In the genomic region with DNA sequence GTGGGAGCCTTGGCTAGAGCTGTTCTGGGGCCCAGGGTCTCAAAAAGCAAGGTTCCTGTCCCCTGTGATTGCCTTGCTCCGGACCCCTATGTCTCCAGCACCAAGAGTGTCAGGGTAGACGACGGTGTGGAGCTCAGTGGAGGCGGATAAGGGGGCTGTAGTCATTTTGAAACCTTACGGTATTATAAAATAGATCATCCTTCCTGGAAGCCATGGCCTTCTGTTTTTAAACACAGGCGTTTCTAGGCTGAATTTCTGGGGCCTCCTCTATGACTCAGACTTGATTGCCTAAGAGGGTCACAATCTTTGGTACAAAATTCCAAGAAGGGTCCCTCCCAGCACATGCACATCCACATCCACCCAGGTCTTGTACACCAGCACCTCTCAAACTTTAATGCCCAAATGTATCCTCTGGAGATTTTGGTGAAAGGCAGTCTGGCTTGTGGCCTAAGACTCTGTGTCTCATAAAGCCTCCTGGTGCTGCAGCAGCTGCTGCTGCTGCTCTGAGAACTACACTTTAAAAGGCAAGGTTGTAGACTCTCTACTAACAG, we compare ENCODE assay signal across 8 cellular contexts.
DNase-seq lines count a peak whose midpoint lies in the region; ATAC-seq and TF ChIP-seq lines count a peak whose summit lies in the region.

No MANE protein-coding gene starts in this region.

- peak; percentile 3 for ATAC-seq in GM21717 (IDR thresholded peaks at IDR 0.05; ENCODE audit: unreplicated experiment)
- no peak for ATAC-seq in PC-3
- no peak for ATAC-seq in HG03457 (IDR thresholded peaks at IDR 0.05; ENCODE audit: unreplicated experiment)

- H3K27ac ChIP-seq in PC-3 (ENCODE audit: low read length), result no peak overlapping the region
- H3K27ac ChIP-seq in duodenal mucosa (ENCODE audit: low read depth, low read length), result peak overlapping the region; percentile 57
- H3K27ac ChIP-seq in spleen, result peak overlapping the region; percentile 31 to 93 (median 88)

- 27 to 49% (median 36%) methylated on average over 6 of the region's 6 CpGs for WGBS in spleen, 5 donors

- H3K4me3 ChIP-seq in PC-3 (ENCODE audit: low read length), result no peak overlapping the region
- no peak overlapping the region for H3K4me3 ChIP-seq in duodenal mucosa (ENCODE audit: low read depth in 1 of 2, low read length in 2 of 2)
- H3K4me3 ChIP-seq in spleen, result peak overlapping the region in 1 of 8 donors; percentile 59

- H3K27me3 Mint-ChIP-seq in CD14-positive monocyte (ENCODE audit: low read depth in 3 of 3), result peaks cover 0 to 5% (median 0%) of the 10 kb centered on the region in 3 donors

- H3K27me3 ChIP-seq in PC-3 (ENCODE audit: low read length), result no peaks in the 10 kb centered on the region
- H3K27me3 ChIP-seq in duodenal mucosa (ENCODE audit: control insufficient read depth in 1 of 2, insufficient read depth in 2 of 2, low read length in 2 of 2), result no peaks in the 10 kb centered on the region
- H3K27me3 ChIP-seq in spleen (replicated peaks in 1 of 7), result no peaks in the 10 kb centered on the region

- H3K9me3 ChIP-seq in PC-3 (ENCODE audit: low read length), result no peaks in the 10 kb centered on the region
- H3K9me3 ChIP-seq in duodenal mucosa (ENCODE audit: control insufficient read depth in 1 of 2, low read length in 2 of 2), result no peaks in the 10 kb centered on the region
- H3K9me3 ChIP-seq in spleen, result peaks cover 0 to 10% (median 0%) of the 10 kb centered on the region in 8 donors

- TF ChIP-seq POLR2A in spleen (IDR thresholded peaks at IDR 0.05), result no peak

- DNase-seq in CD14-positive monocyte (ENCODE audit: low spot score) (peak; percentile 75), PC-3 (no peak), spleen (no peak), NCI-H146 treated with DMSO at 0.1 percent for 48 hours (lab: John Stamatoyannopoulos, UW; ENCODE audit: unreplicated experiment) (no peak), DMS 273 treated with DMSO at 0.1 percent for 48 hours (lab: John Stamatoyannopoulos, UW) (no peak)

- H3K36me3 ChIP-seq in PC-3 (ENCODE audit: low read depth, low read length) (no peaks in the 10 kb centered on the region), duodenal mucosa (ENCODE audit: control insufficient read depth in 1 of 2, insufficient read depth in 2 of 2, low read length in 2 of 2) (no peaks in the 10 kb centered on the region), spleen (no peaks in the 10 kb centered on the region)

- H3F3A ChIP-seq in PC-3 (ENCODE audit: low read length, unreplicated experiment), result no peaks in the 10 kb centered on the region

- H3K4me3 Mint-ChIP-seq in CD14-positive monocyte, result peak overlapping the region; percentile 24 to 83

- H2AFZ ChIP-seq in PC-3 (ENCODE audit: low read length), result 0 out of 2 replicates have a peak overlapping the region, but pooled peaks have one; percentile 6

- H3K79me2 ChIP-seq in PC-3 (ENCODE audit: low read length), result no peaks in the 10 kb centered on the region

- peak overlapping the region; percentile 98 to 100 (median 99) for H3K27ac Mint-ChIP-seq in CD14-positive monocyte

- no peaks in the 10 kb centered on the region for H4K20me1 ChIP-seq in PC-3 (ENCODE audit: low read length)

- CTCF ChIA-PET in PC-3 (lab: Charles Lee), result no interaction called here

- no TSS peak for BruUV-seq in PC-3 (replicated peaks; lab: Mats Ljungman, UMichigan)

- H3K4me1 ChIP-seq in PC-3 (ENCODE audit: insufficient read depth, low read length) (0 out of 2 replicates have a peak, but pooled peaks cover 9% of the 10 kb centered on the region), duodenal mucosa (ENCODE audit: control insufficient read depth in 1 of 2, insufficient read depth in 2 of 2, low read length in 2 of 2) (peaks cover 22 to 26% of the 10 kb centered on the region in 2 donors), spleen (peaks cover 32 to 100% (median 74%) of the 10 kb centered on the region in 6 donors)

- no peak overlapping the region for H3K4me2 ChIP-seq in PC-3 (ENCODE audit: low read length)

- no peak overlapping the region for H3K9ac ChIP-seq in PC-3 (ENCODE audit: low read length)
- peak overlapping the region in 1 of 2 donors; percentile 35 for H3K9ac ChIP-seq in duodenal mucosa (ENCODE audit: low read depth in 1 of 2, low read length in 2 of 2)

- H3K9me2 ChIP-seq in PC-3 (replicated peaks; ENCODE audit: low read length), result no peaks in the 10 kb centered on the region

- intact Hi-C loops in CD14-positive monocyte (cut with micrococcal nuclease), result loop anchor here (1.0 kb wide), 2 partner anchors 7 to 8 kb away; no protein-coding TSS in a partner anchor
- intact Hi-C loops in PC-3 (cut with micrococcal nuclease), result no loop called here
- intact Hi-C loops in spleen (cut with DNase I; ENCODE audit: low total_unique reads), result no loop called here

- peaks cover 14 to 31% of the 10 kb centered on the region in 2 donors for H3K36me3 Mint-ChIP-seq in CD14-positive monocyte

- TF ChIP-seq CTCF in CD14-positive monocyte (IDR thresholded peaks at IDR 0.05), result no peak
- no peak for TF ChIP-seq CTCF in PC-3 (conservative IDR thresholded peaks at IDR 0.05; ENCODE audit: low read depth, low read length)
- no peak for TF ChIP-seq CTCF in spleen (IDR thresholded peaks at IDR 0.05 in 8 of 11, conservative IDR thresholded peaks at IDR 0.05 in 3 of 11)

- peaks cover 96% of the 10 kb centered on the region for H3K4me1 Mint-ChIP-seq in CD14-positive monocyte

- POLR2A ChIA-PET in PC-3 (lab: Charles Lee; ENCODE audit: unreplicated experiment), result interaction anchor here (0.6 kb wide), 1 partner anchor 882 kb away, joined by 5 read pairs; no protein-coding TSS in a partner anchor

- peaks cover 0 to 16% (median 3%) of the 10 kb centered on the region in 7 donors for H3K9me3 Mint-ChIP-seq in CD14-positive monocyte

Comparison
In these comparisons a context has a peak if more than half of its experiments do, and no peak if none do; other contexts are left out.
1. intact Hi-C loops: an anchor here in CD14-positive monocyte (1.0 kb wide); none called in PC-3 and spleen.